Comparison of ENCODE assay signal across 1 cellular context in the genomic region with DNA sequence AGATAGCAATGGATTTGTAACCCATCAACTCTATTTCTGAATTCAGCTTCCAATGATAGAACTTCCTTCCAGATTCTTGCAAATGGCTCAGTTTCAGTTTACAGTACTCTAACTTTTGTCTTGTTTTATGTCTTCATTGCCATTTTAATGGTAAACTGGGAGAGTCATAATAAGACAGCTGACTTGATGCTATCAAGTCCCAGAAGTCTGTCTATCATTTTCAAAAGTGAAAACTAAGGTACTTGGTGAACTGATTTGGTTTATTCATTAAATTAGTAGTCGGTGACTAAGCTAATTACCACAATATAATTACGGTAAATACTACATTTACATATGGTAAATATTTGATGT.
TF ChIP-seq lines count a peak whose summit lies in the region.

No MANE protein-coding gene starts in this region.

TF ChIP-seq in HCT116, 20 proteins besides CTCF, POLR2A, EP300 and RAD21 (continued from another document):
- TF ChIP-seq, protein P1, sequence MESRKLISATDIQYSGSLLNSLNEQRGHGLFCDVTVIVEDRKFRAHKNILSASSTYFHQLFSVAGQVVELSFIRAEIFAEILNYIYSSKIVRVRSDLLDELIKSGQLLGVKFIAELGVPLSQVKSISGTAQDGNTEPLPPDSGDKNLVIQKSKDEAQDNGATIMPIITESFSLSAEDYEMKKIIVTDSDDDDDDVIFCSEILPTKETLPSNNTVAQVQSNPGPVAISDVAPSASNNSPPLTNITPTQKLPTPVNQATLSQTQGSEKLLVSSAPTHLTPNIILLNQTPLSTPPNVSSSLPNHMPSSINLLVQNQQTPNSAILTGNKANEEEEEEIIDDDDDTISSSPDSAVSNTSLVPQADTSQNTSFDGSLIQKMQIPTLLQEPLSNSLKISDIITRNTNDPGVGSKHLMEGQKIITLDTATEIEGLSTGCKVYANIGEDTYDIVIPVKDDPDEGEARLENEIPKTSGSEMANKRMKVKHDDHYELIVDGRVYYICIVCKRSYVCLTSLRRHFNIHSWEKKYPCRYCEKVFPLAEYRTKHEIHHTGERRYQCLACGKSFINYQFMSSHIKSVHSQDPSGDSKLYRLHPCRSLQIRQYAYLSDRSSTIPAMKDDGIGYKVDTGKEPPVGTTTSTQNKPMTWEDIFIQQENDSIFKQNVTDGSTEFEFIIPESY (IDR thresholded peaks at IDR 0.05; ENCODE audit: extremely low read depth, insufficient replicate concordance, low read length), result no peak
- TF ChIP-seq CBX3 (IDR thresholded peaks at IDR 0.05; ENCODE audit: low read depth) (no peak), EZH2phosphoT487 (IDR thresholded peaks at IDR 0.05; ENCODE audit: borderline replicate concordance) (no peak), SP1 (IDR thresholded peaks at IDR 0.05; ENCODE audit: low read depth) (no peak), SIN3A (IDR thresholded peaks at IDR 0.05; ENCODE audit: low read depth) (no peak), JUND (IDR thresholded peaks at IDR 0.05) (no peak), ZNF274 (IDR thresholded peaks at IDR 0.05; ENCODE audit: low read depth, low read length) (no peak)
- TF ChIP-seq, protein P2, sequence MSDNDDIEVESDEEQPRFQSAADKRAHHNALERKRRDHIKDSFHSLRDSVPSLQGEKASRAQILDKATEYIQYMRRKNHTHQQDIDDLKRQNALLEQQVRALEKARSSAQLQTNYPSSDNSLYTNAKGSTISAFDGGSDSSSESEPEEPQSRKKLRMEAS (IDR thresholded peaks at IDR 0.05), result no peak
- TF ChIP-seq, protein P3, sequence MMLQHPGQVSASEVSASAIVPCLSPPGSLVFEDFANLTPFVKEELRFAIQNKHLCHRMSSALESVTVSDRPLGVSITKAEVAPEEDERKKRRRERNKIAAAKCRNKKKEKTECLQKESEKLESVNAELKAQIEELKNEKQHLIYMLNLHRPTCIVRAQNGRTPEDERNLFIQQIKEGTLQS (IDR thresholded peaks at IDR 0.05), result no peak
